8 cellular contexts compared by ENCODE assay signal in the genomic region with DNA sequence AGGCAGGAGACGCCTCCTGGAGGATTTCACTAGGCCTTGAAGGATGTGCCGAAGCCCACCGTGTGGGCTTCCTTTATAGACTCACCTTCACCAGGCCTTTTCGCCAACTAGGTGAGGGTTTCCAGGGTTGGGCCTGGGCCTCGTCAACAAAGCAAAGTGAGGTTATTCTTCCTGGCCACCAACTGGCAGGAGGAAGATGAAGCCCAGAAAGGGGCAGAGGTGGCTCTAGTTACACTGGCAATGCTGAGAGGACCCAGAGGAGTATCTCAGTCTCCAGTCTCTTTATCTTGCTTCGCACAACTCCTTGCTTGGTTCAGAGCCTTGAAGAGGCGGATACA. TPM values are rescaled to one million over a fixed set of nuclear protein-coding genes. Genes with fewer than 3 reads are reported as not detected.
DNase-seq lines count a peak whose midpoint lies in the region; ATAC-seq and TF ChIP-seq lines count a peak whose summit lies in the region.

No MANE protein-coding gene starts in this region.

- H3K27me3 Mint-ChIP-seq in natural killer cell (ENCODE audit: low read depth in 2 of 2) = no peaks in the 10 kb centered on the region

- intact Hi-C loops in natural killer cell (cut with micrococcal nuclease) = loop anchor here (2.0 kb wide), 2 partner anchors 17 to 25 kb away; no protein-coding TSS in a partner anchor
- intact Hi-C loops in head of caudate nucleus (cut with DNase I) = no loop called here

- no peak overlapping the region for H3K27ac ChIP-seq in ACC112 (ENCODE audit: low read depth, low read length)
- peak overlapping the region; percentile 76 for H3K27ac ChIP-seq in caudate nucleus (ENCODE audit: low read depth, low read length)

- H3K4me1 ChIP-seq in ACC112 (ENCODE audit: control insufficient read depth, insufficient read depth, low read length, unreplicated experiment) = peaks cover 10% of the 10 kb centered on the region

- H3K4me1 Mint-ChIP-seq in natural killer cell = peaks cover 14 to 41% of the 10 kb centered on the region in 2 donors

- DNase-seq in Jurkat, Clone E6-1 (ENCODE audit: low read depth, low spot score) = no peak
- DNase-seq in caudate nucleus (lab: John Stamatoyannopoulos, UW) (no peak), natural killer cell (no peak), head of caudate nucleus (no peak), NCI-H2171 (lab: John Stamatoyannopoulos, UW) (no peak)

- no peaks in the 10 kb centered on the region for H3K36me3 Mint-ChIP-seq in natural killer cell

- H2AFZ ChIP-seq in ACC112 (ENCODE audit: low read length, unreplicated experiment) = peak overlapping the region; percentile 7

- H3K4me3 ChIP-seq in ACC112 (ENCODE audit: low read depth, low read length) = no peak overlapping the region
- H3K4me3 ChIP-seq in Jurkat, Clone E6-1 (ENCODE audit: low read length) = peak overlapping the region; percentile 47

- TF ChIP-seq CTCF in natural killer cell (IDR thresholded peaks at IDR 0.05) = no peak

- no peaks in the 10 kb centered on the region for H3K36me3 ChIP-seq in ACC112 (ENCODE audit: insufficient read depth, low read length)

- peak overlapping the region; percentile 91 to 95 for H3K27ac Mint-ChIP-seq in natural killer cell

- H3K27me3 ChIP-seq in ACC112 (ENCODE audit: insufficient read depth, low read length) = no peaks in the 10 kb centered on the region

- ATAC-seq in natural killer cell (no peak), GM18519 (IDR thresholded peaks at IDR 0.05; ENCODE audit: low FRiP score, unreplicated experiment) (no peak), GM18517 (IDR thresholded peaks at IDR 0.05; ENCODE audit: unreplicated experiment) (no peak)

- H3K4me3 Mint-ChIP-seq in natural killer cell = peak overlapping the region; percentile 91

- H3K79me2 ChIP-seq in ACC112 (ENCODE audit: control insufficient read depth, insufficient read depth, low read length, unreplicated experiment) = peaks cover 44% of the 10 kb centered on the region

- H3K9me3 Mint-ChIP-seq in natural killer cell = no peaks in the 10 kb centered on the region

RNA-seq across cellular contexts. Expression of gene RELT, which starts 0.4 kb away (rescaled TPM):
- polyA plus RNA-seq in Jurkat, Clone E6-1 (2012; ENCODE audit: insufficient read depth, insufficient read length) = 12.2 TPM
- total RNA-seq in natural killer cell = 100 to 1,000 TPM; 132 to 264 (median 151) TPM
